ENCODE assay signal across 10 cellular contexts in genomic region chr10:9789996-9790395, GRCh38.
"Had no signal": no experiment of that assay in that cellular context is flagged by ENCODE, and none has a peak within 500 bp of the region (broad histone marks: within the 10 kb centered on the region; RNA-seq: fewer than 3 reads in every experiment).

No MANE protein-coding gene starts in this region.

- ATAC-seq: HCT116 had no signal

- DNase-seq: GM23248, GOT3, HFFc6, IMR-90, KBM-7 had no signal

- H3K4me2 ChIP-seq: KMS-11 had no signal

- H3K9me3 ChIP-seq: HAP-1 had no signal

- FAIRE-seq: H54, HTR-8/SVneo had no signal

- H3K9ac ChIP-seq: GM23248, KMS-11 had no signal

- H3K4me3 ChIP-seq: GM23248, HAP-1 had no signal

- H3K36me3 ChIP-seq: HAP-1 had no signal

- H3K4me1 ChIP-seq: HAP-1 had no signal

- H2AFZ ChIP-seq: GM23248 had no signal

- H3K27ac ChIP-seq: GM23248, KMS-11 had no signal
